24 cellular contexts compared by ENCODE assay signal in the genomic region with DNA sequence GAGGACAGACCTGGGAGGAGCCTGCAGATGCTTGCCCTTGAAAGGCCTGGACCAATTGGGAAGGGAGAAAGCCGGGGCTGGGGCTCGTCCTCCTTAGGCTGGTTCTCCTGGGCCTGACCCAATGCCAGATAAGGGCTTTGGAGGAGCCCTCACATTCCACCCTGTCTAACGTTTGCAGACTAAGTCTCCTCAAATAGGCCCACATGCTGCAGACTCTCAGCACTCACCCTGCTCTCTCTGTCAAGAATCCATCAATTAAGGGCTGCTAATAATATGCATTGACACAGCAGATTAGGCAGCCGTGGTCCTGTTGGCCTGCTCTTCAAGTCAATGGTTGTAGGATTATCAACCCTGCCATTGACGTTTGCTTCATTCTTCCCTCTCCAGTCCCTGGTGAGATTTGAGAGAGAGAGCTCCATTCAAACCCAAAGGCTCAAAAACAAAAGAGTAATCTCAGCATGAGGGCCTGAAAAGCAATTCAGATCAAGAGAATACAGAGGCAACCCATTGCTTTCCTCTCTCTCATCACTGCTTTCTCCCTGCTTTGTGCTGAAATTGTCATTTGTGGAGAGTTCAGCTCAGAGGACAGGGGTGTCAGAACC.
DNase-seq lines count a peak whose midpoint lies in the region; ATAC-seq lines count a peak whose summit lies in the region.
"Had no signal": no experiment of that assay in that cellular context is flagged by ENCODE, and none has a peak within 500 bp of the region (broad histone marks: within the 10 kb centered on the region; RNA-seq: fewer than 3 reads in every experiment).

No MANE protein-coding gene starts in this region.

- no peak overlapping the region for H3K9ac ChIP-seq in HUES48 (ENCODE audit: low read depth, low read length)
- H3K9ac ChIP-seq: BLaER1 treated with 17β-estradiol and CSF1 and Interleukin-3, amounts not matched to agents 10 nM and 100 nM; KMS-11 had no signal

- H3K27ac ChIP-seq in HUES48 (ENCODE audit: low read depth, low read length): peak overlapping the region; percentile 77
- peak overlapping the region; percentile 71 for H3K27ac ChIP-seq in ectodermal cell (ENCODE audit: insufficient read depth, low read depth, low read length, poor library complexity, severe bottlenecking)
- H3K27ac ChIP-seq in CD4-positive, alpha-beta memory T cell (ENCODE audit: low read depth, low read length): no peak overlapping the region
- H3K27ac ChIP-seq: A549; BLaER1 treated with 17β-estradiol and CSF1 and Interleukin-3, amounts not matched to agents 10 nM and 100 nM; KMS-11; RWPE1 had no signal

- no peak for ATAC-seq in GM19023 (IDR thresholded peaks at IDR 0.05; ENCODE audit: unreplicated experiment)
- ATAC-seq: A549, GM12878 had no signal

- H3K9me3 Mint-ChIP-seq in CD4-positive, alpha-beta memory T cell: no peaks in the 10 kb centered on the region
- H3K9me3 Mint-ChIP-seq: CD4-positive, alpha-beta T cell; HFFc6; IgD-negative memory B cell had no signal

- intact Hi-C loops in CD4-positive, alpha-beta memory T cell (cut with micrococcal nuclease): no loop called here

- H3K4me1 ChIP-seq in HUES48 (ENCODE audit: control insufficient read depth, insufficient read depth, low read length): peaks cover 18% of the 10 kb centered on the region
- peaks cover 31% of the 10 kb centered on the region for H3K4me1 ChIP-seq in ectodermal cell (ENCODE audit: control insufficient read depth, insufficient read depth, low read length)
- no peaks in the 10 kb centered on the region for H3K4me1 ChIP-seq in CD4-positive, alpha-beta memory T cell (ENCODE audit: insufficient read depth, low read length)
- H3K4me1 ChIP-seq: A549, Caco-2, HAP-1 had no signal

- H3K36me3 ChIP-seq in HUES48 (ENCODE audit: control insufficient read depth, insufficient read depth, low read length): no peaks in the 10 kb centered on the region
- H3K36me3 ChIP-seq in ectodermal cell (ENCODE audit: control insufficient read depth, insufficient read depth, low read length): no peaks in the 10 kb centered on the region
- H3K36me3 ChIP-seq in CD4-positive, alpha-beta memory T cell (ENCODE audit: insufficient read depth, low read length): no peaks in the 10 kb centered on the region
- H3K36me3 ChIP-seq: BLaER1 treated with 17β-estradiol and CSF1 and Interleukin-3, amounts not matched to agents 10 nM and 100 nM; HAP-1 had no signal

- H3K27me3 Mint-ChIP-seq in CD4-positive, alpha-beta memory T cell: peaks cover 16 to 26% of the 10 kb centered on the region in 2 donors

- no peaks in the 10 kb centered on the region for H3K36me3 Mint-ChIP-seq in CD4-positive, alpha-beta memory T cell
- H3K36me3 Mint-ChIP-seq: IgD-negative memory B cell had no signal

- POLR2A ChIA-PET in CD4-positive, alpha-beta memory T cell (lab: Charles Lee; ENCODE audit: partially characterized antibody): no interaction called here

- H3K9me3 ChIP-seq in HUES48 (ENCODE audit: control insufficient read depth, insufficient read depth, low read length) (no peaks in the 10 kb centered on the region), ectodermal cell (ENCODE audit: control insufficient read depth, low read length) (no peaks in the 10 kb centered on the region)
- H3K9me3 ChIP-seq in CD4-positive, alpha-beta memory T cell (ENCODE audit: control insufficient read depth in 1 of 2, low read length in 2 of 2): no peaks in the 10 kb centered on the region
- H3K9me3 ChIP-seq: A549, HAP-1 had no signal

- WGBS in ectodermal cell, 2 experiments: 9 to 11% methylated on average over 5 of the region's 5 CpGs

- no peaks in the 10 kb centered on the region for H3K4me1 Mint-ChIP-seq in CD4-positive, alpha-beta memory T cell
- H3K4me1 Mint-ChIP-seq: IgD-negative memory B cell had no signal

- H3K27me3 ChIP-seq in HUES48 (ENCODE audit: control insufficient read depth, insufficient read depth, low read length) (no peaks in the 10 kb centered on the region), ectodermal cell (ENCODE audit: control insufficient read depth, insufficient read depth, low read length, poor library complexity, severe bottlenecking) (no peaks in the 10 kb centered on the region)
- peaks cover 4% of the 10 kb centered on the region for H3K27me3 ChIP-seq in CD4-positive, alpha-beta memory T cell (ENCODE audit: insufficient read depth, low read length)
- H3K27me3 ChIP-seq: BLaER1 treated with 17β-estradiol and CSF1 and Interleukin-3, amounts not matched to agents 10 nM and 100 nM had no signal

- H3K4me3 Mint-ChIP-seq in CD4-positive, alpha-beta memory T cell: no peak overlapping the region
- H3K4me3 Mint-ChIP-seq: CD4-positive, alpha-beta T cell; HFFc6 had no signal

- H3K27ac Mint-ChIP-seq in CD4-positive, alpha-beta memory T cell: no peak overlapping the region
- H3K27ac Mint-ChIP-seq: CD4-positive, alpha-beta T cell; HFFc6; IgD-negative memory B cell had no signal

- H3K4me3 ChIP-seq in HUES48 (ENCODE audit: low read depth, low read length): no peak overlapping the region
- H3K4me3 ChIP-seq in ectodermal cell (ENCODE audit: insufficient read depth, low read depth, low read length): no peak overlapping the region
- no peak overlapping the region for H3K4me3 ChIP-seq in CD4-positive, alpha-beta memory T cell (ENCODE audit: low read length in 2 of 2)
- H3K4me3 ChIP-seq: A549; BLaER1 treated with 17β-estradiol and CSF1 and Interleukin-3, amounts not matched to agents 10 nM and 100 nM; GM12878; HAP-1 had no signal

- DNase-seq in iPS-NIHi11 (ENCODE audit: low spot score) (peak; percentile 57), HT-29 (ENCODE audit: low spot score) (no peak), NCI-H526 treated with DMSO at 0.1 percent for 48 hours (lab: John Stamatoyannopoulos, UW) (no peak)
- DNase-seq in CD4-positive, alpha-beta memory T cell: no peak
- DNase-seq: AML-193; Caco-2; CD4-positive, alpha-beta T cell; GDM1; HFFc6; MM.1S; NCI-H2029 treated with DMSO at 0.1 percent for 48 hours; NCI-H446 treated with DMSO at 0.1 percent for 48 hours; NCI-H526; SHP77 had no signal

- CTCF ChIA-PET in CD4-positive, alpha-beta memory T cell (lab: Charles Lee; ENCODE audit: partially characterized antibody): interaction anchor here (0.6 kb wide), 1 partner anchor 9 kb away, joined by 3 read pairs; no protein-coding TSS in a partner anchor
